12 cellular contexts compared by ENCODE assay signal in the genomic region with DNA sequence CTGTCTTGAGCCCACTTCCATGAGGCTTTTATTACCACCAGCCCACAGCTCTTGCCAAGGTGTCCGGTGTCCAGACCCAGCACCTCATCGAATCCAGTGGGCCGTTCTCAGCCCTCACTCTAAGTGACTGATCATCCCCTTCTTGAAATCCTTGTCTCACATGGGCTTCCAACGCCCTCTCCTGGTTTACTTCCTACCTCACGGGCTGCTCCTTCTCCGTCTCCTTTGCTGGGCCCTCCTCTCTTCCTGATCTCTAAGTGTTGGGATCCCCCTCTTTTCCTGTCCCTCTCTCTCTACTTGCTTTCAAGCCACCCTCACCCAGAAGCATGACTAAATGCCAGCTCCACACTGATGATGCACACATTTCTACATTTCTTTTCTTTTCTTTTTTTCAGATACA. TPM values are rescaled to one million over a fixed set of nuclear protein-coding genes. Genes with fewer than 3 reads are reported as not detected.
A peak's percentile ranks its signal among the peaks of the same experiment; 100 is the strongest.
DNase-seq lines count a peak whose midpoint lies in the region; ATAC-seq and TF ChIP-seq lines count a peak whose summit lies in the region.
"Had no signal": no experiment of that assay in that cellular context is flagged by ENCODE, and none has a peak within 500 bp of the region (broad histone marks: within the 10 kb centered on the region; RNA-seq: fewer than 3 reads in every experiment).

No MANE protein-coding gene starts in this region.

- no peak overlapping the region for H3K9ac ChIP-seq in mammary epithelial cell (ENCODE audit: insufficient read depth, low read length)
- H3K9ac ChIP-seq in PC-3 (ENCODE audit: low read length): no peak overlapping the region

- H3K27ac Mint-ChIP-seq in MCF 10A (ENCODE audit: low read depth, unreplicated experiment): no peak overlapping the region
- no peak overlapping the region for H3K27ac Mint-ChIP-seq in effector memory CD8-positive, alpha-beta T cell

- H3K4me3 Mint-ChIP-seq in MCF 10A (ENCODE audit: unreplicated experiment): no peak overlapping the region
- no peak overlapping the region for H3K4me3 Mint-ChIP-seq in effector memory CD8-positive, alpha-beta T cell
- H3K4me3 Mint-ChIP-seq: CD4-positive, alpha-beta memory T cell had no signal

- in situ Hi-C loops in mammary epithelial cell (cut with MboI; ENCODE audit: low sequenced_read_pairs in 2 of 2): loop anchor here in 1 of 2 donors (25.0 kb wide), 1 partner anchor 252 kb away; a partner anchor contains a TSS

- peaks cover 63% of the 10 kb centered on the region for H3K27me3 Mint-ChIP-seq in MCF 10A (ENCODE audit: insufficient read depth, unreplicated experiment)
- peaks cover 39 to 57% of the 10 kb centered on the region in 2 donors for H3K27me3 Mint-ChIP-seq in effector memory CD8-positive, alpha-beta T cell

- no peaks in the 10 kb centered on the region for H3K27me3 ChIP-seq in mammary epithelial cell (ENCODE audit: insufficient read depth, low read length)
- no peaks in the 10 kb centered on the region for H3K27me3 ChIP-seq in PC-3 (ENCODE audit: low read length)
- no peaks in the 10 kb centered on the region for H3K27me3 ChIP-seq in testis
- H3K27me3 ChIP-seq in lower lobe of right lung (ENCODE audit: low read depth): peaks cover 38% of the 10 kb centered on the region

- H3K4me2 ChIP-seq in mammary epithelial cell (ENCODE audit: insufficient read depth, low read depth, low read length): no peak overlapping the region
- H3K4me2 ChIP-seq in PC-3 (ENCODE audit: low read length): no peak overlapping the region

- WGBS in mammary epithelial cell (ENCODE audit: low coverage, missing lambda C conversion rate): 75% methylated on average over 6 of the region's 6 CpGs
- WGBS in testis, 2 donors: 40 to 61% methylated on average over 6 of the region's 6 CpGs

- POLR2A ChIA-PET in MCF 10A (lab: Yijun Ruan, JAX) (interaction anchor here (0.6 to 1.3 kb wide), 4 partner anchors 13 to 438 kb away, joined by 3 to 5 read pairs (median 3); a partner anchor contains a TSS), PC-3 (lab: Charles Lee; ENCODE audit: unreplicated experiment) (interaction anchor here (0.7 kb wide), 1 partner anchor 140 kb away, joined by 3 read pairs; no protein-coding TSS in a partner anchor)

- no peak for TF ChIP-seq POLR2A in testis (IDR thresholded peaks at IDR 0.05)

- peaks cover 6% of the 10 kb centered on the region for H3K4me1 ChIP-seq in mammary epithelial cell (ENCODE audit: insufficient read depth, low read length)
- no peaks in the 10 kb centered on the region for H3K4me1 ChIP-seq in PC-3 (ENCODE audit: insufficient read depth, low read length)
- H3K4me1 ChIP-seq in testis: no peaks in the 10 kb centered on the region
- no peaks in the 10 kb centered on the region for H3K4me1 ChIP-seq in lower lobe of right lung

- H3K9me2 ChIP-seq in PC-3 (replicated peaks; ENCODE audit: low read length): no peaks in the 10 kb centered on the region

- CTCF ChIA-PET in MCF 10A (lab: Yijun Ruan, JAX): interaction anchor here (0.5 to 10.3 kb wide), 13 partner anchors 9 to 505 kb away, joined by 3 to 121 read pairs (median 4); no protein-coding TSS in a partner anchor
- CTCF ChIA-PET in mammary epithelial cell (lab: Charles Lee; ENCODE audit: low non-redundant PET): interaction anchor here (0.7 kb wide), 2 partner anchors 58 to 135 kb away, joined by 3 read pairs; no protein-coding TSS in a partner anchor
- CTCF ChIA-PET in PC-3 (lab: Charles Lee): interaction anchor here (0.6 kb wide), 1 partner anchor 119 kb away, joined by 3 read pairs; no protein-coding TSS in a partner anchor

- H3K36me3 ChIP-seq in mammary epithelial cell (ENCODE audit: insufficient read depth, low read length) (no peaks in the 10 kb centered on the region), PC-3 (ENCODE audit: low read depth, low read length) (no peaks in the 10 kb centered on the region), testis (ENCODE audit: low read depth, missing control alignments) (no peaks in the 10 kb centered on the region), lower lobe of right lung (no peaks in the 10 kb centered on the region)
- H3K36me3 ChIP-seq: stomach had no signal

- peaks cover 4% of the 10 kb centered on the region for H3K36me3 Mint-ChIP-seq in MCF 10A (ENCODE audit: insufficient read depth, unreplicated experiment)
- H3K36me3 Mint-ChIP-seq in effector memory CD8-positive, alpha-beta T cell (ENCODE audit: insufficient read depth): no peaks in the 10 kb centered on the region
- H3K36me3 Mint-ChIP-seq: CD4-positive, alpha-beta memory T cell had no signal

- H3K4me1 Mint-ChIP-seq in MCF 10A (ENCODE audit: insufficient read depth, unreplicated experiment): peaks cover 7% of the 10 kb centered on the region
- peaks cover 3 to 4% of the 10 kb centered on the region in 2 donors for H3K4me1 Mint-ChIP-seq in effector memory CD8-positive, alpha-beta T cell (ENCODE audit: low read depth in 2 of 2)

- peak; percentile 52 for ATAC-seq in PC-3
- no peak for ATAC-seq in lower lobe of right lung
- ATAC-seq in effector memory CD8-positive, alpha-beta T cell (replicated peaks): no peak

- no peak overlapping the region for H3K4me3 ChIP-seq in mammary epithelial cell (replicated peaks in 1 of 3; ENCODE audit: insufficient read depth in 1 of 3, low read depth in 2 of 3, low read length in 3 of 3)
- no peak overlapping the region for H3K4me3 ChIP-seq in PC-3 (ENCODE audit: low read length)
- H3K4me3 ChIP-seq in testis: no peak overlapping the region
- H3K4me3 ChIP-seq in lower lobe of right lung: no peak overlapping the region
- H3K4me3 ChIP-seq: stomach had no signal

- H3F3A ChIP-seq in PC-3 (ENCODE audit: low read length, unreplicated experiment): no peaks in the 10 kb centered on the region

- peak; percentile 48 for DNase-seq in MCF 10A (ENCODE audit: unreplicated experiment)
- no peak for DNase-seq in mammary epithelial cell
- peak; percentile 51 for DNase-seq in PC-3
- DNase-seq in epidermal melanocyte (ENCODE audit: insufficient read length, low spot score): peak; percentile 66
- peak; percentile 42 for DNase-seq in testis
- DNase-seq in activated gamma-delta T cell (lab: John Stamatoyannopoulos, UW): no peak
- DNase-seq in lower lobe of right lung: no peak
- no peak for DNase-seq in effector memory CD8-positive, alpha-beta T cell
- DNase-seq: CD4-positive, alpha-beta memory T cell; cortex of kidney; stomach had no signal

- H3K27ac ChIP-seq in mammary epithelial cell (ENCODE audit: insufficient read depth, low read depth, low read length) (no peak overlapping the region), PC-3 (ENCODE audit: low read length) (no peak overlapping the region), testis (no peak overlapping the region), lower lobe of right lung (no peak overlapping the region)
- H3K27ac ChIP-seq: stomach had no signal

- no peaks in the 10 kb centered on the region for H3K9me3 Mint-ChIP-seq in MCF 10A (ENCODE audit: unreplicated experiment)
- H3K9me3 Mint-ChIP-seq in effector memory CD8-positive, alpha-beta T cell: no peaks in the 10 kb centered on the region
- H3K9me3 Mint-ChIP-seq: CD4-positive, alpha-beta memory T cell had no signal

- H3K9me3 ChIP-seq in mammary epithelial cell (replicated peaks; ENCODE audit: insufficient read depth, low read length): no peaks in the 10 kb centered on the region
- H3K9me3 ChIP-seq in PC-3 (ENCODE audit: low read length): no peaks in the 10 kb centered on the region
- no peaks in the 10 kb centered on the region for H3K9me3 ChIP-seq in testis
- no peaks in the 10 kb centered on the region for H3K9me3 ChIP-seq in lower lobe of right lung
- H3K9me3 ChIP-seq: stomach had no signal

- H2AFZ ChIP-seq in mammary epithelial cell (ENCODE audit: low read depth, low read length) (no peak overlapping the region), PC-3 (ENCODE audit: low read length) (peak overlapping the region; percentile 32; the same call in 1 of the 2 replicates)

- H4K20me1 ChIP-seq in mammary epithelial cell (ENCODE audit: insufficient read depth, low read length): no peaks in the 10 kb centered on the region
- no peaks in the 10 kb centered on the region for H4K20me1 ChIP-seq in PC-3 (ENCODE audit: low read length)

- BruUV-seq in MCF 10A (replicated peaks; lab: Mats Ljungman, UMichigan) (no TSS peak), mammary epithelial cell (replicated peaks; lab: Mats Ljungman, UMichigan) (no TSS peak), PC-3 (replicated peaks; lab: Mats Ljungman, UMichigan) (no TSS peak)

- H3K79me2 ChIP-seq in mammary epithelial cell (ENCODE audit: insufficient read depth, low read length): no peaks in the 10 kb centered on the region
- no peaks in the 10 kb centered on the region for H3K79me2 ChIP-seq in PC-3 (ENCODE audit: low read length)

- dilution Hi-C loops in mammary epithelial cell (cut with HindIII; ENCODE audit: low sequenced_read_pairs): no loop called here

- intact Hi-C loops in MCF 10A (cut with micrococcal nuclease) (no loop called here), mammary epithelial cell (cut with micrococcal nuclease) (loop anchor here (1.0 to 10.0 kb wide), 2 partner anchors 245 to 270 kb away; a partner anchor contains a TSS), PC-3 (cut with micrococcal nuclease) (no loop called here), testis (cut with DNase I; ENCODE audit: low total_unique reads) (no loop called here), lower lobe of right lung (cut with DNase I) (no loop called here)

- TF ChIP-seq CTCF in MCF 10A (IDR thresholded peaks at IDR 0.05; ENCODE audit: unreplicated experiment) (no peak), mammary epithelial cell (conservative IDR thresholded peaks at IDR 0.05 in 1 of 2, IDR thresholded peaks at IDR 0.05 in 1 of 2; ENCODE audit: extremely low read depth in 1 of 2, insufficient read depth in 1 of 2, low read depth in 1 of 2, low read length in 2 of 2) (peak in 1 of 2 donors; percentile 22), PC-3 (conservative IDR thresholded peaks at IDR 0.05; ENCODE audit: low read depth, low read length) (peak; percentile 58), testis (IDR thresholded peaks at IDR 0.05) (no peak), lower lobe of right lung (IDR thresholded peaks at IDR 0.05) (no peak)

RNA-seq across cellular contexts. Expression of a gene that starts 9.0 kb away (rescaled TPM):
- total RNA-seq in MCF 10A (2022): not detected in 2 replicates
- not detected for total RNA-seq in mammary epithelial cell
- not detected for polyA plus RNA-seq in mammary epithelial cell
- polyA minus RNA-seq in mammary epithelial cell: not detected
- 0.26 TPM in 1 of 2 replicates, not detected in the other for total RNA-seq in PC-3 (2014; rRNA removed)
- total RNA-seq in testis: 1 to 10 TPM; 2.0 TPM
- polyA plus RNA-seq in testis (ENCODE audit: insufficient read depth, low read depth, low replicate concordance): 3.3 TPM
- total RNA-seq in lower lobe of right lung: not detected
- total RNA-seq: CD4-positive, alpha-beta memory T cell; lung microvascular endothelial cell; stomach had no signal
- polyA plus RNA-seq: CD4-positive, alpha-beta memory T cell had no signal

RNA-seq across cellular contexts. Expression of a gene that starts 21.6 kb away (rescaled TPM):
- total RNA-seq in MCF 10A (2022) (1.8 and 3.6 TPM in 2 replicates), mammary epithelial cell (not detected), PC-3 (2014; rRNA removed) (0.51 and 1.3 TPM in 2 replicates), testis (100 to 1,000 TPM; 354 to 748 TPM), lower lobe of right lung (not detected)
- polyA plus RNA-seq in mammary epithelial cell (1.1 TPM), testis (ENCODE audit: insufficient read depth, low read depth, low replicate concordance) (1,814 TPM)
- not detected for polyA minus RNA-seq in mammary epithelial cell
- total RNA-seq: CD4-positive, alpha-beta memory T cell; lung microvascular endothelial cell; stomach had no signal

RNA-seq across cellular contexts. Expression of a gene that starts 21.9 kb away (rescaled TPM):
- 495 and 574 TPM in 2 replicates for total RNA-seq in MCF 10A (2022)
- total RNA-seq in mammary epithelial cell: 100 to 1,000 TPM; 323 to 345 TPM
- 461 TPM for polyA plus RNA-seq in mammary epithelial cell
- 434 TPM for polyA minus RNA-seq in mammary epithelial cell
- total RNA-seq in PC-3 (2014; rRNA removed): 666 and 692 TPM in 2 replicates
- 100 to 1,000 TPM; 192 to 203 TPM for total RNA-seq in testis
- polyA plus RNA-seq in testis (ENCODE audit: insufficient read depth, low read depth, low replicate concordance): 302 TPM
- total RNA-seq in lower lobe of right lung: 117 TPM

Comparison
In these comparisons a context has a peak if more than half of its experiments do, and no peak if none do; other contexts are left out.
1. DNase-seq: peak in MCF 10A (single experiment), PC-3 (single experiment), epidermal melanocyte (single experiment) and testis (single experiment); none in mammary epithelial cell (single experiment), activated gamma-delta T cell (single experiment), lower lobe of right lung (single experiment) and effector memory CD8-positive, alpha-beta T cell (0 of 3).
2. RNA of a gene that starts 21.6 kb away (total RNA-seq): 354 to 748 TPM in testis; 1.8 to 3.6 TPM in MCF 10A, 0.51 to 1.3 TPM in PC-3, not detected in mammary epithelial cell and not detected in lower lobe of right lung (single experiment); every median in the first group is over 10 times any median in the second.